In the genomic region with DNA sequence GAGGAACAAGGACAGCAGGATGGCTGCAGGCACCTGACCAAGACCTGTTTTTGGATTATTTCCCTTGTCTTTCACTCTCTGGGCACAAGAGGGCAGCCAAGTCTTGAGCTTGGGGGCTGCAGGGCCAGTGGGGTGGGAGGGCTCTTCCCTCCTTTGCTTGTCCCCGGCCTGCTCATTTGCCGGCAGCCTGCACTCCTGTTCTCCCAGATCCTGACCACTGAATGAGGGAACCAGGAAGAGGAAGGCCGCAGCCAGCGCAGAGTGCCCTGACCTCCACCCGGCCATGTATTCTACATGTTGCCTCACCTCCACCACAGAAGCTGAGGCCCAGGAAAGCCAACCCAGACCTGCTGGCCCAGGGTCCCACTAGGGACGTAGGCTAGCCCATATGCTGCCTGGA, we compare ENCODE assay signal across 1 cellular context.
A peak's percentile ranks its signal among the peaks of the same experiment; 100 is the strongest.
TF ChIP-seq lines count a peak whose summit lies in the region.

No MANE protein-coding gene starts in this region.

TF ChIP-seq in K562, 482 proteins besides CTCF, POLR2A, EP300 and RAD21 (continued from another document):
- TF ChIP-seq, protein P1, sequence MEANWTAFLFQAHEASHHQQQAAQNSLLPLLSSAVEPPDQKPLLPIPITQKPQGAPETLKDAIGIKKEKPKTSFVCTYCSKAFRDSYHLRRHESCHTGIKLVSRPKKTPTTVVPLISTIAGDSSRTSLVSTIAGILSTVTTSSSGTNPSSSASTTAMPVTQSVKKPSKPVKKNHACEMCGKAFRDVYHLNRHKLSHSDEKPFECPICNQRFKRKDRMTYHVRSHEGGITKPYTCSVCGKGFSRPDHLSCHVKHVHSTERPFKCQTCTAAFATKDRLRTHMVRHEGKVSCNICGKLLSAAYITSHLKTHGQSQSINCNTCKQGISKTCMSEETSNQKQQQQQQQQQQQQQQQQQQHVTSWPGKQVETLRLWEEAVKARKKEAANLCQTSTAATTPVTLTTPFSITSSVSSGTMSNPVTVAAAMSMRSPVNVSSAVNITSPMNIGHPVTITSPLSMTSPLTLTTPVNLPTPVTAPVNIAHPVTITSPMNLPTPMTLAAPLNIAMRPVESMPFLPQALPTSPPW (CRISPR knock-in tag; IDR thresholded peaks at IDR 0.05), result peak; percentile 55
- TF ChIP-seq ZNF274 (IDR thresholded peaks at IDR 0.05; ENCODE audit: borderline replicate concordance, low read depth, low read length), result no peak
- TF ChIP-seq ZNF766 (CRISPR knock-in tag; conservative IDR thresholded peaks at IDR 0.05), result no peak
- no peak for TF ChIP-seq HNRNPL (IDR thresholded peaks at IDR 0.05; ENCODE audit: low read depth, low read length)
- TF ChIP-seq, protein P2, sequence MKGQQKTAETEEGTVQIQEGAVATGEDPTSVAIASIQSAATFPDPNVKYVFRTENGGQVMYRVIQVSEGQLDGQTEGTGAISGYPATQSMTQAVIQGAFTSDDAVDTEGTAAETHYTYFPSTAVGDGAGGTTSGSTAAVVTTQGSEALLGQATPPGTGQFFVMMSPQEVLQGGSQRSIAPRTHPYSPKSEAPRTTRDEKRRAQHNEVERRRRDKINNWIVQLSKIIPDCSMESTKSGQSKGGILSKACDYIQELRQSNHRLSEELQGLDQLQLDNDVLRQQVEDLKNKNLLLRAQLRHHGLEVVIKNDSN (CRISPR knock-in tag; IDR thresholded peaks at IDR 0.05), result peak; percentile 42; the same call in 1 of the 2 replicates
- no peak for TF ChIP-seq LCOR (CRISPR knock-in tag; IDR thresholded peaks at IDR 0.05)
- 0 out of 2 replicates have a peak, but pooled peaks have one; percentile 59 for TF ChIP-seq XRCC5 (IDR thresholded peaks at IDR 0.05; ENCODE audit: low read depth, low read length)
- TF ChIP-seq, protein P3, sequence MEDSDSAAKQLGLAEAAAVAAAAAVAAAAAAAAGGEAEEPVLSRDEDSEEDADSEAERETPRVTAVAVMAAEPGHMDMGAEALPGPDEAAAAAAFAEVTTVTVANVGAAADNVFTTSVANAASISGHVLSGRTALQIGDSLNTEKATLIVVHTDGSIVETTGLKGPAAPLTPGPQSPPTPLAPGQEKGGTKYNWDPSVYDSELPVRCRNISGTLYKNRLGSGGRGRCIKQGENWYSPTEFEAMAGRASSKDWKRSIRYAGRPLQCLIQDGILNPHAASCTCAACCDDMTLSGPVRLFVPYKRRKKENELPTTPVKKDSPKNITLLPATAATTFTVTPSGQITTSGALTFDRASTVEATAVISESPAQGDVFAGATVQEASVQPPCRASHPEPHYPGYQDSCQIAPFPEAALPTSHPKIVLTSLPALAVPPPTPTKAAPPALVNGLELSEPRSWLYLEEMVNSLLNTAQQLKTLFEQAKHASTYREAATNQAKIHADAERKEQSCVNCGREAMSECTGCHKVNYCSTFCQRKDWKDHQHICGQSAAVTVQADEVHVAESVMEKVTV (CRISPR knock-in tag; IDR thresholded peaks at IDR 0.05), result peak; percentile 81
- TF ChIP-seq, protein P4, sequence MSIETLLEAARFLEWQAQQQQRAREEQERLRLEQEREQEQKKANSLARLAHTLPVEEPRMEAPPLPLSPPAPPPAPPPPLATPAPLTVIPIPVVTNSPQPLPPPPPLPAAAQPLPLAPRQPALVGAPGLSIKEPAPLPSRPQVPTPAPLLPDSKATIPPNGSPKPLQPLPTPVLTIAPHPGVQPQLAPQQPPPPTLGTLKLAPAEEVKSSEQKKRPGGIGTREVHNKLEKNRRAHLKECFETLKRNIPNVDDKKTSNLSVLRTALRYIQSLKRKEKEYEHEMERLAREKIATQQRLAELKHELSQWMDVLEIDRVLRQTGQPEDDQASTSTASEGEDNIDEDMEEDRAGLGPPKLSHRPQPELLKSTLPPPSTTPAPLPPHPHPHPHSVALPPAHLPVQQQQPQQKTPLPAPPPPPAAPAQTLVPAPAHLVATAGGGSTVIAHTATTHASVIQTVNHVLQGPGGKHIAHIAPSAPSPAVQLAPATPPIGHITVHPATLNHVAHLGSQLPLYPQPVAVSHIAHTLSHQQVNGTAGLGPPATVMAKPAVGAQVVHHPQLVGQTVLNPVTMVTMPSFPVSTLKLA (conservative IDR thresholded peaks at IDR 0.05), result no peak
- TF ChIP-seq, protein P5, sequence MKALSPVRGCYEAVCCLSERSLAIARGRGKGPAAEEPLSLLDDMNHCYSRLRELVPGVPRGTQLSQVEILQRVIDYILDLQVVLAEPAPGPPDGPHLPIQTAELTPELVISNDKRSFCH (CRISPR knock-in tag; IDR thresholded peaks at IDR 0.05), result no peak
- TF ChIP-seq, protein P5 (tag; IDR thresholded peaks at IDR 0.05), result 0 out of 2 replicates have a peak, but pooled peaks have one; percentile 42
- no peak for TF ChIP-seq MIER1 (IDR thresholded peaks at IDR 0.05; ENCODE audit: low read depth)
- TF ChIP-seq RNF2 (IDR thresholded peaks at IDR 0.05), result no peak
- peak; percentile 77; the same call in 1 of the 2 replicates for TF ChIP-seq STAG1 (CRISPR knock-in tag; IDR thresholded peaks at IDR 0.05; ENCODE audit: borderline replicate concordance)
- TF ChIP-seq RB1 (IDR thresholded peaks at IDR 0.05; ENCODE audit: low read depth), result peak; percentile 34; the same call in 1 of the 2 replicates
- TF ChIP-seq, protein P6, sequence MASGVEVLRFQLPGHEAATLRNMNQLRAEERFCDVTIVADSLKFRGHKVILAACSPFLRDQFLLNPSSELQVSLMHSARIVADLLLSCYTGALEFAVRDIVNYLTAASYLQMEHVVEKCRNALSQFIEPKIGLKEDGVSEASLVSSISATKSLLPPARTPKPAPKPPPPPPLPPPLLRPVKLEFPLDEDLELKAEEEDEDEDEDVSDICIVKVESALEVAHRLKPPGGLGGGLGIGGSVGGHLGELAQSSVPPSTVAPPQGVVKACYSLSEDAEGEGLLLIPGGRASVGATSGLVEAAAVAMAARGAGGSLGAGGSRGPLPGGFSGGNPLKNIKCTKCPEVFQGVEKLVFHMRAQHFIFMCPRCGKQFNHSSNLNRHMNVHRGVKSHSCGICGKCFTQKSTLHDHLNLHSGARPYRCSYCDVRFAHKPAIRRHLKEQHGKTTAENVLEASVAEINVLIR (CRISPR knock-in tag; IDR thresholded peaks at IDR 0.05), result no peak
- TF ChIP-seq NFYB (IDR thresholded peaks at IDR 0.05; ENCODE audit: extremely low read depth, insufficient read length), result no peak
- TF ChIP-seq CTBP1 (IDR thresholded peaks at IDR 0.05; ENCODE audit: borderline replicate concordance), result no peak; the same call in 1 of the 2 replicates
- TF ChIP-seq DMBX1 (CRISPR knock-in tag; IDR thresholded peaks at IDR 0.05; ENCODE audit: borderline replicate concordance), result peak; percentile 21; the same call in 1 of the 2 replicates
- no peak for TF ChIP-seq CCNT2 (IDR thresholded peaks at IDR 0.05; ENCODE audit: borderline replicate concordance, extremely low read depth, insufficient read length, low read depth, low read length)
- peak; percentile 36; the same call in 1 of the 2 replicates for TF ChIP-seq BHLHE40 (IDR thresholded peaks at IDR 0.05; ENCODE audit: low read length)
- TF ChIP-seq ZNF57 (CRISPR knock-in tag; IDR thresholded peaks at IDR 0.05), result no peak
- TF ChIP-seq L3MBTL2 (IDR thresholded peaks at IDR 0.05), result 0 out of 2 replicates have a peak, but pooled peaks have one; percentile 37
